Comparison of ENCODE assay signal across 22 cellular contexts in the genomic region with DNA sequence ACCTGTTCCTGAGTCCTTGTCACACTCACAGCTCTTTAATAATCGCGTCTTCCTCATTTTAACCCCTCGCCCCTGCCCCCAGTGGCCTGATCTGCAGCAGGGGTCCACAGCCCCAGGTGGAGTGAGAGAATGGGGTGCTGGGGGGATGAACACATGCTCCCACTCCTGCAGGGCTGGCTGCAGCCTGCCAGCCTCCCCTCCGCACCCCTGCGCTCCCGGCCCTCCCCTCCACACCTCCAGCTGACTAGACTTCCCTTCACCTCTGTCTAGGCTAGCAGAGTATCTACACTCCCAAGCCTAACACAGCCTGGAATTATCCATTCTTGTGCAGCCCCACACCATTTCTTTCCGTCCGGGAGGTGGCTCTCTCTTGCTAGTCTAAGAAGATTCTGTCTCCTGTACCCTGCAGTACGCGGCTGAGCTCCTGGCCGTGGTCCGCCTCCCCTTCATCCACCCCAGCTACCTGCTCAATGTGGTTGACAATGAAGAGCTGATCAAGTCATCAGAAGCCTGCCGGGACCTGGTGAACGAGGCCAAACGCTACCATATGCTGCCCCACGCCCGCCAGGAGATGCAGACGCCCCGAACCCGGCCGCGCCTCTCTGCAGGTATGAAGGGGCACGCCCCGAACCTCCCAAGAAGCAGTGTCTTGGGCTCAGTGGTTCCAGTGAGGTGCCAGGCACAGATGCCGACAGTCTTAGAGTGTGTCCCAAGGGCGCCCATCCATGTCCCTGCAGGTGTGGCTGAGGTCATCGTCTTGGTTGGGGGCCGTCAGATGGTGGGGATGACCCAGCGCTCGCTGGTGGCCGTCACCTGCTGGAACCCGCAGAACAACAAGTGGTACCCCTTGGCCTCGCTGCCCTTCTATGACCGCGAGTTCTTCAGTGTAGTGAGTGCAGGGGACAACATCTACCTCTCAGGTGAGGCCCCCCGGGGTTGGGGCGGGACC.
"Had no signal": no experiment of that assay in that cellular context is flagged by ENCODE, and none has a peak within 500 bp of the region (broad histone marks: within the 10 kb centered on the region; RNA-seq: fewer than 3 reads in every experiment).

No MANE protein-coding gene starts in this region.

- ATAC-seq: activated CD8-positive, alpha-beta memory T cell treated with anti-CD3 and anti-CD28 coated beads, Interleukin-2, amount 10 ng/mL, durations not matched to agents 7 days and 5 days; activated CD8-positive, alpha-beta T cell treated with anti-CD3 and anti-CD28 coated beads, Interleukin-2, amount 10 ng/mL, durations not matched to agents 7 days and 5 days; activated naive CD8-positive, alpha-beta T cell treated with anti-CD3 and anti-CD28 coated beads, Interleukin-2, amount 50 U/mL, for 24 hours; naive thymus-derived CD8-positive, alpha-beta T cell; pancreas; psoas muscle had no signal

- H3K27ac ChIP-seq: colonic mucosa, left ventricle myocardium inferior, neutrophil, pancreas, psoas muscle, transverse colon had no signal

- H3K9me3 ChIP-seq: colonic mucosa, left ventricle myocardium inferior, neutrophil, pancreas, psoas muscle, spleen, transverse colon had no signal

- H3K36me3 ChIP-seq: colonic mucosa, neutrophil, pancreas had no signal

- H3K4me3 Mint-ChIP-seq: activated CD8-positive, alpha-beta memory T cell treated with anti-CD3 and anti-CD28 coated beads, Interleukin-2, amount 10 ng/mL, durations not matched to agents 7 days and 5 days; activated CD8-positive, alpha-beta T cell treated with anti-CD3 and anti-CD28 coated beads, Interleukin-2, amount 10 ng/mL, durations not matched to agents 7 days and 5 days; activated naive CD4-positive, alpha-beta T cell treated with anti-CD3 and anti-CD28 coated beads, Interleukin-2, amount 50 U/mL, for 24 hours; activated naive CD8-positive, alpha-beta T cell treated with anti-CD3 and anti-CD28 coated beads, Interleukin-2, amount 50 U/mL, for 24 hours; naive thymus-derived CD8-positive, alpha-beta T cell; T-helper 1 cell treated with Interleukin-12 subunit alpha and Interleukin-12 subunit beta and Interleukin-4 antibody, amounts not matched to agents 30 μg/mL and 1 μg/mL, for 36 hours had no signal

- H3K4me1 ChIP-seq: colonic mucosa, pancreas had no signal

- H3K4me1 Mint-ChIP-seq: activated CD8-positive, alpha-beta memory T cell treated with anti-CD3 and anti-CD28 coated beads, Interleukin-2, amount 10 ng/mL, durations not matched to agents 7 days and 5 days; activated naive CD4-positive, alpha-beta T cell treated with anti-CD3 and anti-CD28 coated beads, Interleukin-2, amount 50 U/mL, for 24 hours; activated naive CD8-positive, alpha-beta T cell treated with anti-CD3 and anti-CD28 coated beads, Interleukin-2, amount 50 U/mL, for 24 hours had no signal

- H3K9me3 Mint-ChIP-seq: activated naive CD4-positive, alpha-beta T cell treated with anti-CD3 and anti-CD28 coated beads, Interleukin-2, amount 50 U/mL, for 24 hours; activated naive CD8-positive, alpha-beta T cell treated with anti-CD3 and anti-CD28 coated beads, Interleukin-2, amount 50 U/mL, for 24 hours; activated T-helper 2 cell treated with anti-CD3 and anti-CD28 coated beads, Interferon-gamma antibody, Interleukin-2, Interleukin-4, amounts not matched to agents 10 μg/mL and 5 μg/mL and 100 μg/mL, durations not matched to agents 14 hours and 24 hours and 36 hours; naive thymus-derived CD8-positive, alpha-beta T cell; T-helper 1 cell treated with Interleukin-12 subunit alpha and Interleukin-12 subunit beta and Interleukin-4 antibody, amounts not matched to agents 30 μg/mL and 1 μg/mL, for 36 hours had no signal

- H3K36me3 Mint-ChIP-seq: activated CD8-positive, alpha-beta memory T cell treated with anti-CD3 and anti-CD28 coated beads, Interleukin-2, amount 10 ng/mL, durations not matched to agents 7 days and 5 days had no signal

- H3K4me3 ChIP-seq: colonic mucosa, dorsolateral prefrontal cortex, left ventricle myocardium inferior, pancreas, psoas muscle, spleen, transverse colon had no signal

- DNase-seq: activated CD8-positive, alpha-beta memory T cell treated with anti-CD3 and anti-CD28 coated beads, Interleukin-2, amount 10 ng/mL, durations not matched to agents 7 days and 5 days; activated CD8-positive, alpha-beta T cell treated with anti-CD3 and anti-CD28 coated beads, Interleukin-2, amount 10 ng/mL, durations not matched to agents 7 days and 5 days; activated naive CD8-positive, alpha-beta T cell treated with anti-CD3 and anti-CD28 coated beads, Interleukin-2, amount 50 U/mL, for 24 hours; activated T-cell treated with anti-CD3 and anti-CD28 coated beads, Interleukin-2, amount 50 U/mL, for 48 hours; colonic mucosa; effector memory CD4-positive, alpha-beta T cell; kidney glomerular epithelial cell; left ventricle myocardium inferior; mammary epithelial cell; midbrain; naive thymus-derived CD8-positive, alpha-beta T cell; stimulated activated naive CD4-positive, alpha-beta T cell treated with Interleukin-2 at 50 U/mL for 16 hours; T1000; transverse colon had no signal

- H3K27me3 Mint-ChIP-seq: activated CD8-positive, alpha-beta memory T cell treated with anti-CD3 and anti-CD28 coated beads, Interleukin-2, amount 10 ng/mL, durations not matched to agents 7 days and 5 days; activated naive CD4-positive, alpha-beta T cell treated with anti-CD3 and anti-CD28 coated beads, Interleukin-2, amount 50 U/mL, for 24 hours; activated naive CD8-positive, alpha-beta T cell treated with anti-CD3 and anti-CD28 coated beads, Interleukin-2, amount 50 U/mL, for 24 hours; naive thymus-derived CD8-positive, alpha-beta T cell had no signal

- H3K27me3 ChIP-seq: colonic mucosa, dorsolateral prefrontal cortex, neutrophil, pancreas, spleen, transverse colon had no signal

- H3K27ac Mint-ChIP-seq: activated CD8-positive, alpha-beta memory T cell treated with anti-CD3 and anti-CD28 coated beads, Interleukin-2, amount 10 ng/mL, durations not matched to agents 7 days and 5 days; activated CD8-positive, alpha-beta T cell treated with anti-CD3 and anti-CD28 coated beads, Interleukin-2, amount 10 ng/mL, durations not matched to agents 7 days and 5 days; activated naive CD8-positive, alpha-beta T cell treated with anti-CD3 and anti-CD28 coated beads, Interleukin-2, amount 50 U/mL, for 24 hours; activated T-helper 2 cell treated with anti-CD3 and anti-CD28 coated beads, Interferon-gamma antibody, Interleukin-2, Interleukin-4, amounts not matched to agents 10 μg/mL and 5 μg/mL and 100 μg/mL, durations not matched to agents 14 hours and 24 hours and 36 hours; T-helper 1 cell treated with Interleukin-12 subunit alpha and Interleukin-12 subunit beta and Interleukin-4 antibody, amounts not matched to agents 30 μg/mL and 1 μg/mL, for 36 hours had no signal
